In the genomic region with DNA sequence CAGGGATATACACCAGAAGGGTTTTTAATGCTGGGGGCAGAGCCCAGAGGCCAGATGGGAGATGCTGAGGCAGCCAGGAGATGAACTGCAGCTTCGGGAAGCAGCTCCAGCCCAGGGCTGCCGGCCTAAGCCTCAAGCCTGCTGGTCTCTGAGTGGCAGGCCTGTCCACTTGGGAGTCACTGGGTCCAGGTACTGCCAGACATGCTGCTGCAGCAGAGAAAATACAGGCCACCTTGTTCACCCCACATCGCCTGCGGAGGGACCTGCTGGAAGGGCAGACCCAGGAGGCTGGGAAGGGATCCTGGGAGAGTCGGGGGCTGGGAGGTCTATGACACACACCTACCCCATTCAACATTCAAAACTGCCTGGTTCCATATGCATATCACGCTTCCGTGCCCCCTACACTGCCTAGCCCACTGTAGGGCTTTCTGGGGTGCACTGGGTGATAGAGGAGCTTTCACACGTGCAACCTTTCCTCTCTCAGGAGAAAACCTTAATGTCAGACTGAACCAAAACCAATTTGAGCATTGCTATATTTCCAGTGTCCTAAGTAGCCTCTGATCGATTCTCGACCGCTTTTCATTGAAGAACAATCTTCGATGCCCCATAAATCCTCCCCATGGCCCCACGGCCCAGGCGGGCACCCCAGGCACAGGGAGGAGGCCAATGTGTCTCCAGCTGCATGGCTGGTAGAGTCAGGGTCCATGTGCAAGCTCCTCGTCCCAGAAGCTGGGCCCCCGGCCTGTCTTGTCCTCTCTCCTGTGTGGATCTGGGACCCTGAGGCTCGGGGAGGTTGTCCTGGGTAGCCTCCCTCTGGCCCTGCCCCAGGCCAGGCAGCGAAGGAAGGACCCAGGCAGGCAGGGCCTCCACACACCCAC, we compare ENCODE assay signal across 22 cellular contexts.
DNase-seq lines count a peak whose midpoint lies in the region; TF ChIP-seq lines count a peak whose summit lies in the region.
"Had no signal": no experiment of that assay in that cellular context is flagged by ENCODE, and none has a peak within 500 bp of the region (broad histone marks: within the 10 kb centered on the region; RNA-seq: fewer than 3 reads in every experiment).

No MANE protein-coding gene starts in this region.

- H3K27me3 Mint-ChIP-seq in endodermal cell (ENCODE audit: insufficient read depth), result no peaks in the 10 kb centered on the region
- H3K27me3 Mint-ChIP-seq: CD8-positive, alpha-beta memory T cell had no signal

- no peak overlapping the region for H3K4me3 Mint-ChIP-seq in endodermal cell
- H3K4me3 Mint-ChIP-seq: CD8-positive, alpha-beta memory T cell had no signal

- peaks cover 17 to 77% (median 37%) of the 10 kb centered on the region in 11 experiments; a peak in 19 of 22 replicates for H3K27me3 ChIP-seq in BLaER1 treated with 17β-estradiol and CSF1 and Interleukin-3, amounts not matched to agents 10 nM and 100 nM
- H3K27me3 ChIP-seq in endodermal cell (ENCODE audit: control insufficient read depth, insufficient read depth, low read length, poor library complexity, severe bottlenecking), result no peaks in the 10 kb centered on the region
- H3K27me3 ChIP-seq: SJSA1 had no signal

- H3K9me3 ChIP-seq in BLaER1 treated with 17β-estradiol and CSF1 and Interleukin-3, amounts not matched to agents 10 nM and 100 nM (replicated peaks in 1 of 11), result no peaks in the 10 kb centered on the region
- H3K9me3 ChIP-seq in endodermal cell (ENCODE audit: control insufficient read depth, low read length), result no peaks in the 10 kb centered on the region
- H3K9me3 ChIP-seq: SJSA1 had no signal

- TF ChIP-seq CTCF in endodermal cell (conservative IDR thresholded peaks at IDR 0.05), result no peak

- H3K4me2 ChIP-seq in BLaER1 treated with 17β-estradiol and CSF1 and Interleukin-3, amounts not matched to agents 10 nM and 100 nM, result peak overlapping the region in 9 of 11 experiments; percentile 68 to 100 (median 98); a peak in 13 of 22 replicates

- 89 to 96% methylated on average over 7 to 18 of the region's 18 CpGs for WGBS in endodermal cell (ENCODE audit: insufficient coverage in 1 of 2, insufficient read length in 1 of 2), 2 experiments

- H3K9ac ChIP-seq in BLaER1 treated with 17β-estradiol and CSF1 and Interleukin-3, amounts not matched to agents 10 nM and 100 nM, result no peak overlapping the region
- H3K9ac ChIP-seq in endodermal cell (ENCODE audit: extremely low read depth, low read length, poor library complexity, severe bottlenecking), result no peak overlapping the region

- H3K36me3 Mint-ChIP-seq in endodermal cell (ENCODE audit: low read depth), result no peaks in the 10 kb centered on the region

- H3K4me1 ChIP-seq in BLaER1 treated with 17β-estradiol and CSF1 and Interleukin-3, amounts not matched to agents 10 nM and 100 nM, result peaks cover 21 to 49% (median 44%) of the 10 kb centered on the region in 10 experiments
- no peaks in the 10 kb centered on the region for H3K4me1 ChIP-seq in endodermal cell (ENCODE audit: control insufficient read depth, insufficient read depth, low read length)
- H3K4me1 ChIP-seq: SJSA1 had no signal

- peaks cover 0 to 15% (median 0%) of the 10 kb centered on the region in 11 experiments; a peak in 4 of 22 replicates for H3K36me3 ChIP-seq in BLaER1 treated with 17β-estradiol and CSF1 and Interleukin-3, amounts not matched to agents 10 nM and 100 nM
- no peaks in the 10 kb centered on the region for H3K36me3 ChIP-seq in endodermal cell (ENCODE audit: control insufficient read depth, insufficient read depth, low read length)

- no peak overlapping the region for H3K27ac Mint-ChIP-seq in endodermal cell
- H3K27ac Mint-ChIP-seq: CD8-positive, alpha-beta memory T cell had no signal

- H3K4me3 ChIP-seq in BLaER1 treated with 17β-estradiol and CSF1 and Interleukin-3, amounts not matched to agents 10 nM and 100 nM, result no peak overlapping the region
- no peak overlapping the region for H3K4me3 ChIP-seq in endodermal cell (ENCODE audit: low read length)
- H3K4me3 ChIP-seq: SJSA1 had no signal

- H3K27ac ChIP-seq in BLaER1 treated with 17β-estradiol and CSF1 and Interleukin-3, amounts not matched to agents 10 nM and 100 nM, result no peak overlapping the region
- H3K27ac ChIP-seq in endodermal cell (ENCODE audit: low read depth, low read length), result no peak overlapping the region
- H3K27ac ChIP-seq: SJSA1 had no signal

- DNase-seq in NCI-H524 (lab: John Stamatoyannopoulos, UW), result peak; percentile 81 to 93
- DNase-seq in endodermal cell, result peak; percentile 38
- peak; percentile 78 for DNase-seq in posterior vena cava (ENCODE audit: low spot score)
- DNase-seq in NCI-H226, result no peak
- no peak for DNase-seq in ecto neural progenitor cell (ENCODE audit: low spot score)
- no peak for DNase-seq in NCI-H128 (lab: John Stamatoyannopoulos, UW; ENCODE audit: unreplicated experiment)
- no peak for DNase-seq in cerebellum (ENCODE audit: low spot score)
- DNase-seq: C1 segment of cervical spinal cord; Calu3; CD8-positive, alpha-beta memory T cell; DMS53; GF-D8; GOT3; Karpas-422; MV-4-11; NCI-H1105 treated with DMSO at 0.1 percent for 48 hours; NCI-H1694 treated with DMSO at 0.1 percent for 48 hours; NCI-H2081 treated with DMSO at 0.1 percent for 48 hours; NCI-H2171 treated with DMSO at 0.1 percent for 48 hours; NCI-H446 treated with DMSO at 0.1 percent for 48 hours had no signal

- no peaks in the 10 kb centered on the region for H3K4me1 Mint-ChIP-seq in endodermal cell
- H3K4me1 Mint-ChIP-seq: CD8-positive, alpha-beta memory T cell had no signal

- no peaks in the 10 kb centered on the region for H3K9me3 Mint-ChIP-seq in endodermal cell
- H3K9me3 Mint-ChIP-seq: CD8-positive, alpha-beta memory T cell had no signal

- H4K20me1 ChIP-seq in BLaER1 treated with 17β-estradiol and CSF1 and Interleukin-3, amounts not matched to agents 10 nM and 100 nM, result peaks cover 0 to 79% (median 65%) of the 10 kb centered on the region in 11 experiments; a peak in 18 of 22 replicates

- intact Hi-C loops in posterior vena cava (cut with DNase I), result loop anchor here in 1 of 2 donors (10.0 kb wide), 1 partner anchor 219 kb away; no protein-coding TSS in a partner anchor

Comparison
In these comparisons a context has a peak if more than half of its experiments do, and no peak if none do; other contexts are left out.
1. DNase-seq: peak in NCI-H524 (2 of 2), endodermal cell (single experiment) and posterior vena cava (single experiment); none in NCI-H226 (single experiment), ecto neural progenitor cell (single experiment), NCI-H128 (single experiment) and cerebellum (single experiment).